Comparison of ENCODE assay signal across 8 cellular contexts in genomic region chr16:74605746-74606520, GRCh38. TPM values are rescaled to one million over a fixed set of nuclear protein-coding genes. Genes with fewer than 3 reads are reported as not detected.
DNase-seq lines count a peak whose midpoint lies in the region; ATAC-seq and TF ChIP-seq lines count a peak whose summit lies in the region.

No MANE protein-coding gene starts in this region.

- peak overlapping the region; percentile 64 to 87 for H3K4me3 ChIP-seq in SK-N-SH (ENCODE audit: low read depth in 2 of 2, low read length in 1 of 2)
- H3K4me3 ChIP-seq in fibroblast of lung (replicated peaks in 1 of 4; ENCODE audit: control extremely low read depth in 1 of 4, insufficient read depth in 1 of 4, low read depth in 3 of 4, low read length in 4 of 4) = peak overlapping the region; percentile 91 to 98 (median 96)
- peak overlapping the region; percentile 96 for H3K4me3 ChIP-seq in osteoblast (ENCODE audit: insufficient read depth, low read length)

- DNase-seq in Right ventricle myocardium inferior (ENCODE audit: missing footprints) = no peak
- no peak for DNase-seq in left ventricle myocardium superior
- DNase-seq in SK-N-SH = no peak
- DNase-seq in fibroblast of lung (ENCODE audit: low read depth in 2 of 2) = peak in 1 of 2 donors; percentile 12
- DNase-seq in osteoblast (ENCODE audit: insufficient read length, low spot score, missing footprints) = no peak
- no peak for DNase-seq in NCI-H2171 (lab: John Stamatoyannopoulos, UW)
- no peak for DNase-seq in NCI-H748 (lab: John Stamatoyannopoulos, UW; ENCODE audit: unreplicated experiment)

- H2AFZ ChIP-seq in SK-N-SH (ENCODE audit: low read depth) (peak overlapping the region; percentile 94; the same call in 1 of the 2 replicates), fibroblast of lung (ENCODE audit: low read length) (peak overlapping the region; percentile 94), osteoblast (ENCODE audit: low read length) (peak overlapping the region; percentile 99)

- ATAC-seq in Right ventricle myocardium inferior = peak; percentile 12
- ATAC-seq in left ventricle myocardium superior = no peak
- no peak for ATAC-seq in HG03280 (IDR thresholded peaks at IDR 0.05; ENCODE audit: unreplicated experiment)

- no peak for TF ChIP-seq CTCF in SK-N-SH (IDR thresholded peaks at IDR 0.05)
- no peak for TF ChIP-seq CTCF in fibroblast of lung (conservative IDR thresholded peaks at IDR 0.05 in 1 of 2, IDR thresholded peaks at IDR 0.05 in 1 of 2; ENCODE audit: low read depth in 1 of 2, low read length in 2 of 2)
- no peak for TF ChIP-seq CTCF in osteoblast (IDR thresholded peaks at IDR 0.05; ENCODE audit: extremely low read depth, low read depth, low read length)

- intact Hi-C loops in Right ventricle myocardium inferior (cut with DNase I) (loop anchor here (5.0 kb wide), 1 partner anchor 104 kb away; no protein-coding TSS in a partner anchor), left ventricle myocardium superior (cut with micrococcal nuclease) (no loop called here)

- H3K9me3 ChIP-seq in SK-N-SH (no peaks in the 10 kb centered on the region), fibroblast of lung (ENCODE audit: control insufficient read depth, insufficient read depth, low read depth, low read length) (no peaks in the 10 kb centered on the region), osteoblast (ENCODE audit: low read depth, low read length) (no peaks in the 10 kb centered on the region)

- no peaks in the 10 kb centered on the region for H3K36me3 ChIP-seq in SK-N-SH (replicated peaks in 1 of 2; ENCODE audit: control insufficient read depth in 1 of 2, insufficient read depth in 2 of 2, low read length in 1 of 2)
- H3K36me3 ChIP-seq in fibroblast of lung (ENCODE audit: control insufficient read depth, insufficient read depth, low read length) = no peaks in the 10 kb centered on the region
- no peaks in the 10 kb centered on the region for H3K36me3 ChIP-seq in osteoblast (ENCODE audit: insufficient read depth, low read length)

- no peak for TF ChIP-seq EP300 in SK-N-SH (IDR thresholded peaks at IDR 0.05; ENCODE audit: borderline replicate concordance in 1 of 2, low read depth in 1 of 2, low read length in 1 of 2)

- CTCF ChIA-PET in SK-N-SH (lab: Yijun Ruan, JAX) = interaction anchor here (0.5 to 0.9 kb wide), 5 partner anchors 17 to 541 kb away, joined by 3 to 4 read pairs (median 3); no protein-coding TSS in a partner anchor

- H3K4me1 ChIP-seq in SK-N-SH (ENCODE audit: control insufficient read depth in 1 of 2, insufficient read depth in 2 of 2, low read depth in 1 of 2, low read length in 1 of 2) (peaks cover 0 to 5% of the 10 kb centered on the region in 2 experiments; a peak in 3 of 4 replicates), fibroblast of lung (ENCODE audit: control insufficient read depth, extremely low read depth, insufficient read depth, low read length) (peaks cover 6% of the 10 kb centered on the region), osteoblast (ENCODE audit: insufficient read depth, low read length) (peaks cover 27% of the 10 kb centered on the region)

- H4K20me1 ChIP-seq in SK-N-SH (ENCODE audit: insufficient read depth) (peaks cover 40% of the 10 kb centered on the region), fibroblast of lung (ENCODE audit: control insufficient read depth, extremely low read depth, insufficient read depth, low read length) (no peaks in the 10 kb centered on the region), osteoblast (ENCODE audit: insufficient read depth, low read length) (peaks cover 35% of the 10 kb centered on the region)

- H3K79me2 ChIP-seq in SK-N-SH (ENCODE audit: insufficient read depth) (peaks cover 59% of the 10 kb centered on the region), fibroblast of lung (ENCODE audit: control insufficient read depth, insufficient read depth, low read length) (peaks cover 53% of the 10 kb centered on the region), osteoblast (ENCODE audit: insufficient read depth, low read length) (peaks cover 59% of the 10 kb centered on the region)

- H3K9ac ChIP-seq in SK-N-SH (peak overlapping the region; percentile 96), fibroblast of lung (ENCODE audit: insufficient read depth, low read length) (peak overlapping the region; percentile 99)

- peak overlapping the region; percentile 88 to 89 for H3K27ac ChIP-seq in SK-N-SH (ENCODE audit: low read depth in 2 of 2, low read length in 1 of 2)
- H3K27ac ChIP-seq in fibroblast of lung (ENCODE audit: insufficient read depth, low read length) = peak overlapping the region; percentile 92
- H3K27ac ChIP-seq in osteoblast (ENCODE audit: low read depth, low read length) = peak overlapping the region; percentile 89

- H3K9me2 ChIP-seq in SK-N-SH = no peaks in the 10 kb centered on the region

- peaks cover 4% of the 10 kb centered on the region for H3F3A ChIP-seq in SK-N-SH (replicated peaks; ENCODE audit: insufficient read depth)

- POLR2A ChIA-PET in SK-N-SH (lab: Yijun Ruan, JAX) = interaction anchor here (0.8 to 1.2 kb wide), 3 partner anchors 31 to 61 kb away, joined by 3 to 4 read pairs (median 3); partner anchors contain the start of gene RFWD3

- WGBS in SK-N-SH (ENCODE audit: low lambda C conversion rate) = 2% methylated on average over 17 of the region's 17 CpGs

- TF ChIP-seq RAD21 in SK-N-SH (IDR thresholded peaks at IDR 0.05; ENCODE audit: low read length) = no peak

- H3K27me3 ChIP-seq in SK-N-SH (ENCODE audit: insufficient read depth) (no peaks in the 10 kb centered on the region), fibroblast of lung (ENCODE audit: control insufficient read depth, insufficient read depth, low read length) (no peaks in the 10 kb centered on the region), osteoblast (ENCODE audit: insufficient read depth, low read length) (no peaks in the 10 kb centered on the region)

- H3K4me2 ChIP-seq in SK-N-SH (peak overlapping the region; percentile 83), fibroblast of lung (ENCODE audit: extremely low read depth, insufficient read depth, low read length) (peak overlapping the region; percentile 92), osteoblast (ENCODE audit: insufficient read depth, low read length) (peak overlapping the region; percentile 91)

TF ChIP-seq in SK-N-SH, 30 proteins besides CTCF, POLR2A, EP300 and RAD21:
- TF ChIP-seq MXI1 (IDR thresholded peaks at IDR 0.05; ENCODE audit: low read depth, low read length) (peak; percentile 66), GATA2 (CRISPR knock-in tag; IDR thresholded peaks at IDR 0.05) (no peak)

RNA-seq across cellular contexts. Expression of gene GLG1, which starts 1.0 kb away (rescaled TPM):
- 69.3 TPM for total RNA-seq in Right ventricle myocardium inferior
- 80.0 TPM for total RNA-seq in left ventricle myocardium superior
- polyA plus RNA-seq in SK-N-SH (2012; rRNA removed) = 61.6 and 71.1 TPM in 2 replicates
- 68.1 and 72.7 TPM in 2 replicates for polyA plus RNA-seq in SK-N-SH (2012; cell fraction: cytosol; rRNA removed)
- 73.9 and 96.3 TPM in 2 replicates for polyA plus RNA-seq in SK-N-SH (2012; cell fraction: nucleus; rRNA removed)
- total RNA-seq in fibroblast of lung = 97.6 and 138 TPM in 2 replicates
- 150 and 176 TPM in 2 replicates for polyA plus RNA-seq in fibroblast of lung
- polyA plus RNA-seq in fibroblast of lung (2012) = 117 and 134 TPM in 2 replicates
- 197 and 260 TPM in 2 replicates for polyA minus RNA-seq in fibroblast of lung (ENCODE audit: low replicate concordance)
- 191 and 215 TPM in 2 replicates for total RNA-seq in osteoblast
